In the genomic region with DNA sequence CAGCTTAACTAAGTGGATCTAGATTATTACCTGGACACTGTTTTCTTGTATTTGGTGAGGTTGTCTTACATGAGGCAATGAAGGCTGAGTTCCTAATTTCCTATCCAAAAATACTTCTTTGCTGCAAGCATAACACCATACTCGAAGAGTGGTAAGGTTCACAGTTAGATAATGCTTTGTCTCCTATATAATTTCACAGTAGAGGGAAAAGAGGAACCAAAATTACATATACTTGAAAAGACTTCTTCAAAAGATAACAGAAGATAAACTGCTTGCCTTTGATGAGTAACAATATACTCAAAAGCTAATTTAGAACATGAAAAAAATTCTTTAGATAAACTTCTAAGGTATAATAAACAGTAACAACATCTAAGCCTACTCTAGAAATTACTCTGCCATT, we compare ENCODE assay signal across 17 cellular contexts.
"Had no signal": no experiment of that assay in that cellular context is flagged by ENCODE, and none has a peak within 500 bp of the region (broad histone marks: within the 10 kb centered on the region; RNA-seq: fewer than 3 reads in every experiment).

No MANE protein-coding gene starts in this region.

- H3K27ac Mint-ChIP-seq: activated CD4-positive, alpha-beta memory T cell treated with anti-CD3 and anti-CD28 coated beads for 36 hours; activated T-helper 1 cell treated with anti-CD3 and anti-CD28 coated beads, Interleukin-12 subunit alpha, Interleukin-12 subunit beta, Interleukin-2, Interleukin-4 antibody, amounts not matched to agents 30 ng/mL and 10 ng/mL and 1 ng/mL, durations not matched to agents 14 hours and 24 hours and 36 hours; brain; stimulated activated naive CD8-positive, alpha-beta T cell treated with anti-CD3 and anti-CD28 coated beads, Interleukin-15, Interleukin-2, amounts not matched to agents 100 ng/mL and 50 ng/mL, for 24 hours had no signal

- DNase-seq: activated CD4-positive, alpha-beta memory T cell treated with anti-CD3 and anti-CD28 coated beads for 36 hours; activated CD4-positive, alpha-beta T cell treated with anti-CD3 and anti-CD28 coated beads for 1 hour; activated T-cell treated with anti-CD3 and anti-CD28 coated beads for 4 hours; caudate nucleus; dorsolateral prefrontal cortex; mesenchymal stem cell; mucosa of descending colon; naive B cell; psoas muscle; right cardiac atrium; T1000; WERI-Rb-1 had no signal

- H3K27me3 Mint-ChIP-seq: activated CD4-positive, alpha-beta memory T cell treated with anti-CD3 and anti-CD28 coated beads for 36 hours; brain; naive B cell; stimulated activated naive CD8-positive, alpha-beta T cell treated with anti-CD3 and anti-CD28 coated beads, Interleukin-15, Interleukin-2, amounts not matched to agents 100 ng/mL and 50 ng/mL, for 24 hours had no signal

- ATAC-seq: mucosa of descending colon, psoas muscle, right cardiac atrium had no signal

- H3K9me3 Mint-ChIP-seq: activated CD4-positive, alpha-beta memory T cell treated with anti-CD3 and anti-CD28 coated beads for 36 hours; activated T-helper 1 cell treated with anti-CD3 and anti-CD28 coated beads, Interleukin-12 subunit alpha, Interleukin-12 subunit beta, Interleukin-2, Interleukin-4 antibody, amounts not matched to agents 30 ng/mL and 10 ng/mL and 1 ng/mL, durations not matched to agents 14 hours and 24 hours and 36 hours; naive B cell; stimulated activated naive CD8-positive, alpha-beta T cell treated with anti-CD3 and anti-CD28 coated beads, Interleukin-15, Interleukin-2, amounts not matched to agents 100 ng/mL and 50 ng/mL, for 24 hours had no signal

- FAIRE-seq: colon, urothelium cell line had no signal

- H3K4me3 Mint-ChIP-seq: activated CD4-positive, alpha-beta memory T cell treated with anti-CD3 and anti-CD28 coated beads for 36 hours; activated T-helper 1 cell treated with anti-CD3 and anti-CD28 coated beads, Interleukin-12 subunit alpha, Interleukin-12 subunit beta, Interleukin-2, Interleukin-4 antibody, amounts not matched to agents 30 ng/mL and 10 ng/mL and 1 ng/mL, durations not matched to agents 14 hours and 24 hours and 36 hours; brain; naive B cell; stimulated activated naive CD8-positive, alpha-beta T cell treated with anti-CD3 and anti-CD28 coated beads, Interleukin-15, Interleukin-2, amounts not matched to agents 100 ng/mL and 50 ng/mL, for 24 hours had no signal
